ENCODE assay signal across 7 cellular contexts in the genomic region with DNA sequence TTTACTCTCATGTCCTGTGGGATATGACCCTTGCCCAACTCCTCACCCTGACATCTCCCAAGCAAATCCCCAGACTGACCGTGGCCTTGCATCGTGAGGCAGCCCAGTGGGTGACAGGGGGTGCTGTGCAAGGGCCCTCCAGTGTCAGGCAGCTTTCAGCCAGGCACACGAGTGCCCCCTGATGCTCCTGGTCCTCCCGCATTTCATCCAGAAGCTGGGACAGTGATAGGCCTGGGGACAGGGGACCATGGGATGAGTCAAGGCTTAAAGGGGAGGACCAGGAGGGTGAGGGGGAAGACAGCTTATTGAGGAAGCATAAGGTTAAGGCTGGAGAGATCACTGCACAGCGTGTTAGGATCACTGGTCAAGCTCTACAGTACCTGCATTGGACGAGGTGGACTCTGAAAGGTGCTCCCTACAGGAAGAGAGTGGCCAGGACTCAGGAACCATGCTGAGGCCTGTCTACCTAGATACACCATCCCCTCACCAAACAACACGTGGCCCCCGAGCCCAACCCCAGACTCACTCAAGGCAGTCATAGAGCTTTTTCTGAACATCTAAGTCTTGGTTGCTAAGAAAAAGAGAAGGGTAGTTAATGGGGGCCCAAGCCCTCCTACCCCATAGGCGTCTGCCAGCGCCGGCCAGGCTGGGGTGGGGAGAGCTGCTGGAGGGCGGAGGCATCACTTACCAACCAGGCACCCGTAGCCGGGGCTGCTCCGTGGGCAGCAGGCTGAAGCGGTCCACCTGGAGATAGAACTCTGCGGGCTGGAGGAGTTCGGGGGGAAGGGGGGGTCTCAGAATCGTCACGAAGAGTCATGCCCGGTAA. TPM values are rescaled to one million over a fixed set of nuclear protein-coding genes. Genes with fewer than 3 reads are reported as not detected.
DNase-seq lines count a peak whose midpoint lies in the region; ATAC-seq and TF ChIP-seq lines count a peak whose summit lies in the region.

No MANE protein-coding gene starts in this region.

- WGBS in iPS DF 6.9 (ENCODE audit: insufficient coverage, insufficient read length) = no CpG with 5 or more reads among the region's 21 CpGs

- H3K27me3 Mint-ChIP-seq in HFFc6 (ENCODE audit: insufficient read depth) (peaks cover 4% of the 10 kb centered on the region; the same call in 1 of the 2 replicates), WTC11 (ENCODE audit: low read depth) (peaks cover 19% of the 10 kb centered on the region)

- H3K9me3 ChIP-seq in iPS DF 6.9 (ENCODE audit: control insufficient read depth, insufficient read depth, low read length) = no peaks in the 10 kb centered on the region

- peak overlapping the region; percentile 92; the same call in 1 of the 2 replicates for H3K4me3 ChIP-seq in iPS DF 6.9 (ENCODE audit: low read length)

- DNase-seq in HFFc6 (no peak), WTC11 (ENCODE audit: low spot score) (no peak), iPS DF 6.9 (ENCODE audit: low read depth, low spot score) (no peak), AG20443 (ENCODE audit: low spot score) (no peak), NCI-H1092 treated with DMSO at 0.1 percent for 48 hours (lab: John Stamatoyannopoulos, UW) (no peak)
- peak; percentile 30 for DNase-seq in stimulated activated CD8-positive, alpha-beta memory T cell treated with anti-CD3 and anti-CD28 coated beads, Interleukin-4, amount 100 ng/mL, for 48 hours

- peaks cover 5% of the 10 kb centered on the region for H3K4me1 ChIP-seq in iPS DF 6.9 (ENCODE audit: control insufficient read depth, insufficient read depth, low read length)

- H3K9me3 Mint-ChIP-seq in HFFc6 (no peaks in the 10 kb centered on the region), WTC11 (no peaks in the 10 kb centered on the region)

- H3K27me3 ChIP-seq in iPS DF 6.9 (ENCODE audit: control insufficient read depth, insufficient read depth, low read length) = no peaks in the 10 kb centered on the region

- CTCF ChIA-PET in WTC11 (lab: Charles Lee) = interaction anchor here (0.9 to 10.3 kb wide), 7 partner anchors 13 to 268 kb away, joined by 3 to 137 read pairs (median 6); a partner anchor contains a TSS

- no peak for ATAC-seq in WTC11
- no peak for ATAC-seq in HG02938 (IDR thresholded peaks at IDR 0.05; ENCODE audit: unreplicated experiment)

- H3K36me3 Mint-ChIP-seq in HFFc6 (ENCODE audit: low read depth) (no peaks in the 10 kb centered on the region), WTC11 (0 out of 2 replicates have a peak, but pooled peaks cover 4% of the 10 kb centered on the region)

- peaks cover 11% of the 10 kb centered on the region for H3K4me1 Mint-ChIP-seq in HFFc6 (ENCODE audit: low read depth)
- peaks cover 15% of the 10 kb centered on the region for H3K4me1 Mint-ChIP-seq in WTC11

- H3K27ac ChIP-seq in iPS DF 6.9 (ENCODE audit: low read length) = no peak overlapping the region

- H3K4me3 Mint-ChIP-seq in HFFc6 (peak overlapping the region; percentile 94), WTC11 (peak overlapping the region; percentile 90)

- TF ChIP-seq CTCF in HFFc6 (IDR thresholded peaks at IDR 0.05) (no peak), WTC11 (IDR thresholded peaks at IDR 0.05) (no peak)

- POLR2A ChIA-PET in WTC11 (lab: Charles Lee) = no interaction called here

- peaks cover 6% of the 10 kb centered on the region; the same call in 1 of the 2 replicates for H3K36me3 ChIP-seq in iPS DF 6.9 (ENCODE audit: control insufficient read depth, insufficient read depth, low read length)

- H3K27ac Mint-ChIP-seq in HFFc6 (peak overlapping the region; percentile 33; the same call in 1 of the 2 replicates), WTC11 (no peak overlapping the region)

TF ChIP-seq in WTC11, 78 proteins besides CTCF, POLR2A, EP300 and RAD21:
- TF ChIP-seq, protein P1, sequence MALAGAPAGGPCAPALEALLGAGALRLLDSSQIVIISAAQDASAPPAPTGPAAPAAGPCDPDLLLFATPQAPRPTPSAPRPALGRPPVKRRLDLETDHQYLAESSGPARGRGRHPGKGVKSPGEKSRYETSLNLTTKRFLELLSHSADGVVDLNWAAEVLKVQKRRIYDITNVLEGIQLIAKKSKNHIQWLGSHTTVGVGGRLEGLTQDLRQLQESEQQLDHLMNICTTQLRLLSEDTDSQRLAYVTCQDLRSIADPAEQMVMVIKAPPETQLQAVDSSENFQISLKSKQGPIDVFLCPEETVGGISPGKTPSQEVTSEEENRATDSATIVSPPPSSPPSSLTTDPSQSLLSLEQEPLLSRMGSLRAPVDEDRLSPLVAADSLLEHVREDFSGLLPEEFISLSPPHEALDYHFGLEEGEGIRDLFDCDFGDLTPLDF (CRISPR knock-in tag; IDR thresholded peaks at IDR 0.05) = no peak
- TF ChIP-seq TCF7 (CRISPR knock-in tag; IDR thresholded peaks at IDR 0.05; ENCODE audit: low read depth) (no peak), RELA (CRISPR knock-in tag; IDR thresholded peaks at IDR 0.05; ENCODE audit: borderline replicate concordance) (no peak), GTF2I (CRISPR knock-in tag; conservative IDR thresholded peaks at IDR 0.05) (no peak), JAZF1 (CRISPR knock-in tag; IDR thresholded peaks at IDR 0.05) (no peak), ZNF396 (CRISPR knock-in tag; IDR thresholded peaks at IDR 0.05; ENCODE audit: borderline replicate concordance) (no peak), CREM (CRISPR knock-in tag; IDR thresholded peaks at IDR 0.05) (no peak), TEAD1 (CRISPR knock-in tag; IDR thresholded peaks at IDR 0.05) (no peak), PRRX2 (CRISPR knock-in tag; IDR thresholded peaks at IDR 0.05) (no peak)
- TF ChIP-seq, protein P2, sequence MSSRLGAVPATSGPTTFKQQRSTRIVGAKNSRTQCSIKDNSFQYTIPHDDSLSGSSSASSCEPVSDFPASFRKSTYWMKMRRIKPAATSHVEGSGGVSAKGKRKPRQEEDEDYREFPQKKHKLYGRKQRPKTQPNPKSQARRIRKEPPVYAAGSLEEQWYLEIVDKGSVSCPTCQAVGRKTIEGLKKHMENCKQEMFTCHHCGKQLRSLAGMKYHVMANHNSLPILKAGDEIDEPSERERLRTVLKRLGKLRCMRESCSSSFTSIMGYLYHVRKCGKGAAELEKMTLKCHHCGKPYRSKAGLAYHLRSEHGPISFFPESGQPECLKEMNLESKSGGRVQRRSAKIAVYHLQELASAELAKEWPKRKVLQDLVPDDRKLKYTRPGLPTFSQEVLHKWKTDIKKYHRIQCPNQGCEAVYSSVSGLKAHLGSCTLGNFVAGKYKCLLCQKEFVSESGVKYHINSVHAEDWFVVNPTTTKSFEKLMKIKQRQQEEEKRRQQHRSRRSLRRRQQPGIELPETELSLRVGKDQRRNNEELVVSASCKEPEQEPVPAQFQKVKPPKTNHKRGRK (CRISPR knock-in tag; IDR thresholded peaks at IDR 0.05; ENCODE audit: borderline replicate concordance) = no peak
- TF ChIP-seq, protein P3, sequence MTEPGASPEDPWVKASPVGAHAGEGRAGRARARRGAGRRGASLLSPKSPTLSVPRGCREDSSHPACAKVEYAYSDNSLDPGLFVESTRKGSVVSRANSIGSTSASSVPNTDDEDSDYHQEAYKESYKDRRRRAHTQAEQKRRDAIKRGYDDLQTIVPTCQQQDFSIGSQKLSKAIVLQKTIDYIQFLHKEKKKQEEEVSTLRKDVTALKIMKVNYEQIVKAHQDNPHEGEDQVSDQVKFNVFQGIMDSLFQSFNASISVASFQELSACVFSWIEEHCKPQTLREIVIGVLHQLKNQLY (CRISPR knock-in tag; IDR thresholded peaks at IDR 0.05) = no peak
- TF ChIP-seq, protein P4, sequence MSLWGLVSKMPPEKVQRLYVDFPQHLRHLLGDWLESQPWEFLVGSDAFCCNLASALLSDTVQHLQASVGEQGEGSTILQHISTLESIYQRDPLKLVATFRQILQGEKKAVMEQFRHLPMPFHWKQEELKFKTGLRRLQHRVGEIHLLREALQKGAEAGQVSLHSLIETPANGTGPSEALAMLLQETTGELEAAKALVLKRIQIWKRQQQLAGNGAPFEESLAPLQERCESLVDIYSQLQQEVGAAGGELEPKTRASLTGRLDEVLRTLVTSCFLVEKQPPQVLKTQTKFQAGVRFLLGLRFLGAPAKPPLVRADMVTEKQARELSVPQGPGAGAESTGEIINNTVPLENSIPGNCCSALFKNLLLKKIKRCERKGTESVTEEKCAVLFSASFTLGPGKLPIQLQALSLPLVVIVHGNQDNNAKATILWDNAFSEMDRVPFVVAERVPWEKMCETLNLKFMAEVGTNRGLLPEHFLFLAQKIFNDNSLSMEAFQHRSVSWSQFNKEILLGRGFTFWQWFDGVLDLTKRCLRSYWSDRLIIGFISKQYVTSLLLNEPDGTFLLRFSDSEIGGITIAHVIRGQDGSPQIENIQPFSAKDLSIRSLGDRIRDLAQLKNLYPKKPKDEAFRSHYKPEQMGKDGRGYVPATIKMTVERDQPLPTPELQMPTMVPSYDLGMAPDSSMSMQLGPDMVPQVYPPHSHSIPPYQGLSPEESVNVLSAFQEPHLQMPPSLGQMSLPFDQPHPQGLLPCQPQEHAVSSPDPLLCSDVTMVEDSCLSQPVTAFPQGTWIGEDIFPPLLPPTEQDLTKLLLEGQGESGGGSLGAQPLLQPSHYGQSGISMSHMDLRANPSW (CRISPR knock-in tag; conservative IDR thresholded peaks at IDR 0.05; ENCODE audit: low read depth) = no peak

RNA-seq across cellular contexts. Expression of a gene that starts 1.0 kb away (rescaled TPM):
- total RNA-seq in HFFc6 (2021; fragmentation: NEBNext Ultra II Directional; extraction: Animal tissue kit (Norgen Biotek cat#: 25700)) = 10 to 100 TPM; 18.0 to 25.8 (median 23.9) TPM
- total RNA-seq in WTC11 (2021) = 38.1 to 41.3 TPM (median 40.7 TPM) in 3 replicates

RNA-seq across cellular contexts. Expression of a gene that starts 1.7 kb away (rescaled TPM):
- total RNA-seq in HFFc6 (2021; fragmentation: NEBNext Ultra II Directional; extraction: Animal tissue kit (Norgen Biotek cat#: 25700)) = 1 to 10 TPM in 1 of 6 experiments, under 1 TPM in 5; 0.55 to 1.1 (median 0.86) TPM
- 17.1 to 18.5 TPM (median 17.4 TPM) in 3 replicates for total RNA-seq in WTC11 (2021)

RNA-seq across cellular contexts. Expression of a gene that starts 7.5 kb away (rescaled TPM):
- 10 to 100 TPM in 1 of 6 experiments, 1 to 10 TPM in 5; 7.4 to 10.8 (median 8.9) TPM for total RNA-seq in HFFc6 (2021; fragmentation: NEBNext Ultra II Directional; extraction: Animal tissue kit (Norgen Biotek cat#: 25700))
- total RNA-seq in WTC11 (2021) = 10.3 to 11.9 TPM (median 11.7 TPM) in 3 replicates

RNA-seq across cellular contexts. Expression of a gene that starts 7.6 kb away (rescaled TPM):
- 1 to 10 TPM; 1.0 to 1.9 (median 1.6) TPM for total RNA-seq in HFFc6 (2021; fragmentation: NEBNext Ultra II Directional; extraction: Animal tissue kit (Norgen Biotek cat#: 25700))
- total RNA-seq in WTC11 (2021) = 4.1 to 5.4 TPM (median 4.9 TPM) in 3 replicates

RNA-seq across cellular contexts. Expression of a gene that starts 14.1 kb away (rescaled TPM):
- total RNA-seq in HFFc6 (2021; fragmentation: NEBNext Ultra II Directional; extraction: Animal tissue kit (Norgen Biotek cat#: 25700)) = 1 to 10 TPM; 1.6 to 2.7 (median 1.8) TPM
- total RNA-seq in WTC11 (2021) = 33.3 to 42.3 TPM (median 38.3 TPM) in 3 replicates
